Comparison of ENCODE assay signal across 27 cellular contexts in the genomic region with DNA sequence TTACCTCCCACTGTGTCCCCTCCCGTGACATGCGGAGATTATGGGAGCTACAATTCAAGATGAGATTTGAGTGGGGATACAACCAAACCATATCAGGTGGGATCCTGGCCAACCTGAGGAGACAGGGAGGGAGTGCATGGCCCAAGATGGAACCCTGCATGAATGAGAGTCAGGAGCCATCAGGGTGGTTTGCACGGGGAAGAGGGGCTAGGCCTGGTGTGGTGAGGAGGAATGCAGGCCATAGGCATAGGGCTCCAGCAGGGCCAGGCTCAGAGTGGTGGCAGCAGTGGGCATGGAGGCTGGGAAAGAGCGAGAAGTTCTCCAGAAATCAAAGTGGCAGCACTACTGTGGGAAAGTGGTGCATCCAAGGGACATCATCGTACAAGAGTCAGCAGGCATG.
"Had no signal": no experiment of that assay in that cellular context is flagged by ENCODE, and none has a peak within 500 bp of the region (broad histone marks: within the 10 kb centered on the region; RNA-seq: fewer than 3 reads in every experiment).

No MANE protein-coding gene starts in this region.

- FAIRE-seq: colon had no signal

- H3K36me3 Mint-ChIP-seq: activated CD4-positive, alpha-beta memory T cell treated with anti-CD3 and anti-CD28 coated beads for 36 hours; activated naive CD8-positive, alpha-beta T cell had no signal

- H3K27ac Mint-ChIP-seq: activated CD4-positive, alpha-beta memory T cell treated with anti-CD3 and anti-CD28 coated beads for 36 hours; activated CD4-positive, alpha-beta T cell treated with anti-CD3 and anti-CD28 coated beads for 36 hours; activated CD4-positive, alpha-beta T cell treated with anti-CD3 and anti-CD28 coated beads, Interleukin-2, amount 10 ng/mL, durations not matched to agents 24 days and 14 days; activated CD8-positive, alpha-beta memory T cell treated with anti-CD3 and anti-CD28 coated beads, Interleukin-2, amount 10 ng/mL, durations not matched to agents 7 days and 5 days; activated naive CD8-positive, alpha-beta T cell; activated T-helper 1 cell treated with anti-CD3 and anti-CD28 coated beads, Interleukin-12 subunit alpha, Interleukin-12 subunit beta, Interleukin-2, Interleukin-4 antibody, amounts not matched to agents 30 ng/mL and 10 ng/mL and 1 ng/mL, durations not matched to agents 14 hours and 24 hours and 36 hours; activated T-helper 2 cell treated with anti-CD3 and anti-CD28 coated beads, Interferon-gamma antibody, Interleukin-2, Interleukin-4, amounts not matched to agents 10 μg/mL and 5 μg/mL and 100 μg/mL, durations not matched to agents 14 hours and 24 hours and 36 hours; endodermal cell had no signal

- H3K27ac ChIP-seq: body of pancreas, foreskin keratinocyte, gastrocnemius medialis, heart left ventricle had no signal

- H3K9me3 ChIP-seq: body of pancreas, gastrocnemius medialis, heart left ventricle had no signal

- H3K27me3 Mint-ChIP-seq: activated naive CD8-positive, alpha-beta T cell had no signal

- H3K4me1 Mint-ChIP-seq: endodermal cell had no signal

- H3K4me1 ChIP-seq: foreskin keratinocyte, gastrocnemius medialis, heart left ventricle had no signal

- DNase-seq: activated CD4-positive, alpha-beta memory T cell treated with anti-CD3 and anti-CD28 coated beads for 36 hours; activated CD4-positive, alpha-beta T cell treated with anti-CD3 and anti-CD28 coated beads for 36 hours; activated CD4-positive, alpha-beta T cell treated with anti-CD3 and anti-CD28 coated beads, Interleukin-2, amount 10 ng/mL, durations not matched to agents 24 days and 14 days; activated CD4-positive, CD25-positive, alpha-beta regulatory T cell; activated CD4-positive, CD25-positive, alpha-beta regulatory T cell treated with anti-CD3 and anti-CD28 coated beads, Interleukin-2, amount 50 U/mL, for 72 hours; activated CD8-positive, alpha-beta memory T cell treated with anti-CD3 and anti-CD28 coated beads, Interleukin-2, amount 10 ng/mL, durations not matched to agents 7 days and 5 days; activated CD8-positive, alpha-beta memory T cell treated with anti-CD3 and anti-CD28 coated beads, Interleukin-2, amount 50 U/mL, for 48 hours; activated gamma-delta T cell treated with Interleukin-2 at 50 U/mL for 16 hours; activated naive CD4-positive, alpha-beta T cell treated with anti-CD3 and anti-CD28 coated beads, Interleukin-2, amount 50 U/mL, for 16 hours; activated naive CD4-positive, alpha-beta T cell treated with Interleukin-2 at 50 U/mL for 16 hours; activated T-cell treated with anti-CD3 and anti-CD28 coated beads for 4 hours; activated T-cell treated with anti-CD3 and anti-CD28 coated beads, Interleukin-2, amount 50 U/mL, for 4 hours; amniotic stem cell; aorta; body of pancreas; caudate nucleus; effector memory CD4-positive, alpha-beta T cell; foreskin keratinocyte; gastrocnemius medialis; glutamatergic neuron; heart left ventricle; T-helper 2 cell had no signal

- H3K4me3 Mint-ChIP-seq: activated CD4-positive, alpha-beta memory T cell treated with anti-CD3 and anti-CD28 coated beads for 36 hours; activated CD4-positive, alpha-beta T cell treated with anti-CD3 and anti-CD28 coated beads for 36 hours; activated CD4-positive, alpha-beta T cell treated with anti-CD3 and anti-CD28 coated beads, Interleukin-2, amount 10 ng/mL, durations not matched to agents 24 days and 14 days; activated CD8-positive, alpha-beta memory T cell treated with anti-CD3 and anti-CD28 coated beads, Interleukin-2, amount 10 ng/mL, durations not matched to agents 7 days and 5 days; activated naive CD8-positive, alpha-beta T cell; activated T-cell treated with anti-CD3 and anti-CD28 coated beads, Interleukin-2, amount 50 U/mL, for 4 hours; activated T-helper 1 cell treated with anti-CD3 and anti-CD28 coated beads, Interleukin-12 subunit alpha, Interleukin-12 subunit beta, Interleukin-2, Interleukin-4 antibody, amounts not matched to agents 30 ng/mL and 10 ng/mL and 1 ng/mL, durations not matched to agents 14 hours and 24 hours and 36 hours; endodermal cell had no signal

- H3K9me3 Mint-ChIP-seq: endodermal cell had no signal

- H3K27me3 ChIP-seq: body of pancreas, gastrocnemius medialis, heart left ventricle had no signal

- H3K4me3 ChIP-seq: body of pancreas, gastrocnemius medialis, heart left ventricle had no signal

- H3K36me3 ChIP-seq: gastrocnemius medialis, heart left ventricle had no signal
